7 cellular contexts compared by ENCODE assay signal in genomic region chr19:17244618-17245534, GRCh38. TPM values are rescaled to one million over a fixed set of nuclear protein-coding genes. Genes with fewer than 3 reads are reported as not detected.
DNase-seq lines count a peak whose midpoint lies in the region; ATAC-seq and TF ChIP-seq lines count a peak whose summit lies in the region.

No MANE protein-coding gene starts in this region.

- no peak for TF ChIP-seq CTCF in KMS-11 (conservative IDR thresholded peaks at IDR 0.05; ENCODE audit: low read depth, low read length)

- no peaks in the 10 kb centered on the region for H4K20me1 ChIP-seq in KMS-11 (ENCODE audit: insufficient read depth)

- no peaks in the 10 kb centered on the region for H3K36me3 ChIP-seq in KMS-11 (ENCODE audit: insufficient read depth)

- H3K27ac ChIP-seq in KMS-11 (no peak overlapping the region), caudate nucleus (ENCODE audit: low read depth, low read length) (peak overlapping the region; percentile 16)

- no peaks in the 10 kb centered on the region for H3K27me3 ChIP-seq in KMS-11 (ENCODE audit: insufficient read depth, low read depth)

- DNase-seq in caudate nucleus (lab: John Stamatoyannopoulos, UW) (peak in 4 of 61 donors; percentile 6 to 33 (median 8)), mucosa of gallbladder (ENCODE audit: low spot score) (peak; percentile 31), NK-92 (lab: John Stamatoyannopoulos, UW; ENCODE audit: unreplicated experiment) (no peak)
- DNase-seq in activated effector memory CD4-positive, alpha-beta T cell treated with Interleukin-2 at 50 U/mL for 16 hours = no peak

- ATAC-seq in GM19025 (IDR thresholded peaks at IDR 0.05; ENCODE audit: low read depth, unreplicated experiment) (peak; percentile 33), HG03280 (IDR thresholded peaks at IDR 0.05; ENCODE audit: unreplicated experiment) (no peak)

- peaks cover 10% of the 10 kb centered on the region for H3K4me1 ChIP-seq in KMS-11 (ENCODE audit: low read depth, poor library complexity, severe bottlenecking)

- H3K79me2 ChIP-seq in KMS-11 (ENCODE audit: insufficient read depth, low read depth) = no peaks in the 10 kb centered on the region

- peak overlapping the region; percentile 41; the same call in 1 of the 2 replicates for H3K9ac ChIP-seq in KMS-11

- H2AFZ ChIP-seq in KMS-11 (ENCODE audit: low read depth) = 0 out of 2 replicates have a peak overlapping the region, but pooled peaks have one; percentile 22

- H3K4me2 ChIP-seq in KMS-11 = peak overlapping the region; percentile 50

- H3K4me3 ChIP-seq in KMS-11 (IDR thresholded peaks at IDR 0.05; ENCODE audit: insufficient read depth, low read depth, low read length) = no peak overlapping the region

RNA-seq across cellular contexts. Expression of gene NR2F6, which starts 0.8 kb away (rescaled TPM):
- 46.3 TPM for total RNA-seq in mucosa of gallbladder

RNA-seq across cellular contexts. Expression of gene OCEL1, which starts 18.9 kb away (rescaled TPM):
- 47.8 TPM for total RNA-seq in mucosa of gallbladder

RNA-seq across cellular contexts. Expression of gene USHBP1, which starts 19.7 kb away (rescaled TPM):
- 4.3 TPM for total RNA-seq in mucosa of gallbladder

RNA-seq across cellular contexts. Expression of gene BABAM1, which starts 22.4 kb away (rescaled TPM):
- 70.5 TPM for total RNA-seq in mucosa of gallbladder

RNA-seq across cellular contexts. Expression of gene USE1, which starts 29.7 kb away (rescaled TPM):
- total RNA-seq in mucosa of gallbladder = 28.0 TPM
